13 cellular contexts compared by ENCODE assay signal in the genomic region with DNA sequence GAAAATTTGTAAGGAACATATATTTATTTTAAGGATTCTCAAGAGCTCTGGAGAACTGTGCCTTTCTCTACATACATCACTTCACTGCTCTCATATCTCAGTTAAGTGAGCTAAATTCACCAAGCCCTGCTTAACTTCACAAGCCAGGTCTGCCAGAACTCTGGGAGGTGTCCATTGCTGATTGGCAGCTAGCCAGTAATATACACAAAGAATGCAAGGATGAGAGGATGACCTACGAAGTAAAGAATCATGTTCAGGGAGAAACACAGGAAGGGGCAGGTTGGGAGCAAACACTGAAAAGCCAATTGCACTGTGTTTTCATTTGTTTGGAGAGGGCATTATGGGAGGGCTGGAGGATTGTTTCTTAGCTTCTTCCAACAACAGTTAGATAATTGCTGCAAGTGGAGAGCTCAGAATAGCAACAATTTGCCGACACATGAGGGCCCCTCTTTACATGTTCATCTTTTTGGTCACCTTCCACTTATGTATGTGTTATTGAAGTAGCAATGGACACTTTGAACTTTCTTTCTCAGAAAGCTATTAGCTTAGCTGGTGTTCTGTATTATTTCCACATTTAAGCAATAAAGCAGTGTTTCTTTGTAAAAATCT.
DNase-seq lines count a peak whose midpoint lies in the region; ATAC-seq, FAIRE-seq and TF ChIP-seq lines count a peak whose summit lies in the region.
"Had no signal": no experiment of that assay in that cellular context is flagged by ENCODE, and none has a peak within 500 bp of the region (broad histone marks: within the 10 kb centered on the region; RNA-seq: fewer than 3 reads in every experiment).

No MANE protein-coding gene starts in this region.

- H3K9ac ChIP-seq in HepG2 (ENCODE audit: insufficient read depth, low read depth, low read length), result no peak overlapping the region

- H3F3A ChIP-seq in GM23338 (replicated peaks; ENCODE audit: low read depth), result no peaks in the 10 kb centered on the region

- TF ChIP-seq POLR2A in HepG2 (IDR thresholded peaks at IDR 0.05; ENCODE audit: insufficient read depth in 1 of 2, low read depth in 2 of 2, low read length in 2 of 2), result no peak
- no peak for TF ChIP-seq POLR2A in right lobe of liver (IDR thresholded peaks at IDR 0.05)
- no peak for TF ChIP-seq POLR2A in uterus (IDR thresholded peaks at IDR 0.05)
- TF ChIP-seq POLR2A in thyroid gland (IDR thresholded peaks at IDR 0.05), result no peak

- H3K27me3 ChIP-seq in HepG2 (ENCODE audit: control insufficient read depth in 1 of 2, insufficient read depth in 2 of 2, low read length in 2 of 2) (no peaks in the 10 kb centered on the region; a peak in 1 of 5 replicates), right lobe of liver (no peaks in the 10 kb centered on the region), SJCRH30 (no peaks in the 10 kb centered on the region), cardiac muscle cell (no peaks in the 10 kb centered on the region), uterus (no peaks in the 10 kb centered on the region), thyroid gland (no peaks in the 10 kb centered on the region), GM23338 (ENCODE audit: insufficient read depth) (no peaks in the 10 kb centered on the region)

- no peak overlapping the region for H3K4me3 Mint-ChIP-seq in GM23338
- H3K4me3 Mint-ChIP-seq: activated naive CD8-positive, alpha-beta T cell treated with anti-CD3 and anti-CD28 coated beads for 36 hours had no signal

- TF ChIP-seq CTCF in HepG2 (CRISPR knock-in tag; IDR thresholded peaks at IDR 0.05) (no peak), right lobe of liver (IDR thresholded peaks at IDR 0.05) (no peak), cardiac muscle cell (IDR thresholded peaks at IDR 0.05; ENCODE audit: low read depth, low read length) (no peak), uterus (IDR thresholded peaks at IDR 0.05) (no peak), thyroid gland (IDR thresholded peaks at IDR 0.05) (no peak), GM23338 (conservative IDR thresholded peaks at IDR 0.05; ENCODE audit: low read depth in 2 of 2) (no peak)

- in situ Hi-C loops in HepG2 (cut with HindIII; ENCODE audit: extremely low pct_ligation_motif_present, low pct_unique_long_range_greater_than_20kb), result no loop called here

- H2AFZ ChIP-seq in HepG2 (ENCODE audit: low read length) (no peak overlapping the region), GM23338 (no peak overlapping the region)

- no peak for TF ChIP-seq RAD21 in HepG2 (CRISPR knock-in tag; IDR thresholded peaks at IDR 0.05)

- no peak overlapping the region for H3K4me2 ChIP-seq in HepG2 (ENCODE audit: low read depth, low read length)
- H3K4me2 ChIP-seq in GM23338, result no peak overlapping the region

- H3K9me2 ChIP-seq in GM23338 (ENCODE audit: insufficient read depth), result 0 out of 2 replicates have a peak, but pooled peaks cover 3% of the 10 kb centered on the region

- TF ChIP-seq EP300 in HepG2 (IDR thresholded peaks at IDR 0.05; ENCODE audit: low read depth in 2 of 2, low read length in 2 of 2), result no peak
- TF ChIP-seq EP300 in HepG2 (CRISPR knock-in tag; IDR thresholded peaks at IDR 0.05; ENCODE audit: borderline replicate concordance), result no peak

- H3K27me3 Mint-ChIP-seq in GM23338 (ENCODE audit: insufficient read depth, low read depth, poor library complexity), result peaks cover 2% of the 10 kb centered on the region
- H3K27me3 Mint-ChIP-seq: activated naive CD8-positive, alpha-beta T cell treated with anti-CD3 and anti-CD28 coated beads for 36 hours had no signal

- no peak for FAIRE-seq in HepG2 (lab: Jason Lieb, UNC)

- peak; percentile 20 for DNase-seq in HepG2 (ENCODE audit: low spot score)
- no peak for DNase-seq in right lobe of liver
- peak; percentile 16 to 42 for DNase-seq in SJCRH30
- DNase-seq in cardiac muscle cell (ENCODE audit: low read depth in 1 of 2, low spot score in 1 of 2), result peak; percentile 56 to 84
- DNase-seq in uterus, result no peak
- no peak for DNase-seq in inferior parietal cortex (ENCODE audit: extremely low spot score)
- DNase-seq in thyroid gland, result no peak
- no peak for DNase-seq in GM23338 (ENCODE audit: low spot score)
- DNase-seq: activated naive CD8-positive, alpha-beta T cell treated with anti-CD3 and anti-CD28 coated beads for 36 hours; GF-D8; NCI-H1436 treated with DMSO at 0.1 percent for 48 hours; OCI-M1 had no signal

- CTCF ChIA-PET in HepG2 (lab: Yijun Ruan, JAX; ENCODE audit: low intra/inter-chr PET ratio, low total read pairs), result no interaction called here

- H3K9me3 Mint-ChIP-seq in GM23338, result no peaks in the 10 kb centered on the region; the same call in 2 of the 3 replicates
- H3K9me3 Mint-ChIP-seq: activated naive CD8-positive, alpha-beta T cell treated with anti-CD3 and anti-CD28 coated beads for 36 hours had no signal

- H3K79me2 ChIP-seq in HepG2 (ENCODE audit: insufficient read depth, low read length) (no peaks in the 10 kb centered on the region), GM23338 (replicated peaks; ENCODE audit: insufficient read depth) (no peaks in the 10 kb centered on the region)

- no peaks in the 10 kb centered on the region for H4K20me1 ChIP-seq in HepG2 (ENCODE audit: insufficient read depth, low read length)
- H4K20me1 ChIP-seq in GM23338 (replicated peaks; ENCODE audit: insufficient read depth), result no peaks in the 10 kb centered on the region

- peaks cover 19% of the 10 kb centered on the region for H3K4me1 Mint-ChIP-seq in GM23338

- no peaks in the 10 kb centered on the region for H3K36me3 ChIP-seq in HepG2 (replicated peaks in 1 of 2; ENCODE audit: control insufficient read depth in 1 of 2, insufficient read depth in 2 of 2, low read length in 2 of 2)
- no peaks in the 10 kb centered on the region for H3K36me3 ChIP-seq in right lobe of liver
- no peaks in the 10 kb centered on the region for H3K36me3 ChIP-seq in SJCRH30
- H3K36me3 ChIP-seq in cardiac muscle cell, result no peaks in the 10 kb centered on the region
- no peaks in the 10 kb centered on the region for H3K36me3 ChIP-seq in uterus
- no peaks in the 10 kb centered on the region for H3K36me3 ChIP-seq in thyroid gland
- no peaks in the 10 kb centered on the region for H3K36me3 ChIP-seq in GM23338 (ENCODE audit: insufficient read depth)

- POLR2A ChIA-PET in HepG2 (lab: Yijun Ruan, JAX), result no interaction called here

- H3K4me1 ChIP-seq in HepG2 (ENCODE audit: insufficient read depth, low read length), result peaks cover 9% of the 10 kb centered on the region
- H3K4me1 ChIP-seq in right lobe of liver, result no peaks in the 10 kb centered on the region
- no peaks in the 10 kb centered on the region for H3K4me1 ChIP-seq in SJCRH30
- peaks cover 29% of the 10 kb centered on the region for H3K4me1 ChIP-seq in cardiac muscle cell (ENCODE audit: low read depth)
- H3K4me1 ChIP-seq in uterus, result no peaks in the 10 kb centered on the region
- H3K4me1 ChIP-seq in thyroid gland, result peaks cover 0 to 8% of the 10 kb centered on the region in 2 donors
- peaks cover 12% of the 10 kb centered on the region; the same call in 1 of the 2 replicates for H3K4me1 ChIP-seq in GM23338 (ENCODE audit: insufficient read depth)

- intact Hi-C loops in HepG2 (cut with micrococcal nuclease; ENCODE audit: unreplicated experiment) (no loop called here), right lobe of liver (cut with DNase I) (no loop called here), uterus (cut with DNase I; ENCODE audit: low total_unique reads) (no loop called here), thyroid gland (cut with DNase I) (no loop called here)

- H3K4me3 ChIP-seq in HepG2 (replicated peaks in 1 of 3; ENCODE audit: insufficient read depth in 1 of 3, low read depth in 2 of 3, low read length in 3 of 3), result no peak overlapping the region
- H3K4me3 ChIP-seq in right lobe of liver, result no peak overlapping the region
- H3K4me3 ChIP-seq in SJCRH30, result no peak overlapping the region
- no peak overlapping the region for H3K4me3 ChIP-seq in cardiac muscle cell
- H3K4me3 ChIP-seq in uterus, result no peak overlapping the region
- H3K4me3 ChIP-seq in thyroid gland (replicated peaks in 1 of 3), result no peak overlapping the region
- no peak overlapping the region for H3K4me3 ChIP-seq in GM23338
- H3K4me3 ChIP-seq: skin epidermis had no signal

- BruUV-seq in HepG2 (replicated peaks; lab: Mats Ljungman, UMichigan), result no TSS peak

- WGBS in HepG2 (ENCODE audit: low lambda C conversion rate), result 3% methylated on average over 2 of the region's 2 CpGs
- WGBS in right lobe of liver (ENCODE audit: insufficient coverage, low coverage, low lambda C conversion rate, missing lambda C conversion rate), result 53% methylated on average over 2 of the region's 2 CpGs
- WGBS in thyroid gland, 2 donors, result 28 to 31% methylated on average over 2 of the region's 2 CpGs

- peak; percentile 34; the same call in 1 of the 3 replicates for ATAC-seq in HepG2
- no peak for ATAC-seq in right lobe of liver
- ATAC-seq in GM23338, result no peak

- H3K36me3 Mint-ChIP-seq in GM23338 (ENCODE audit: low read depth), result no peaks in the 10 kb centered on the region; the same call in 2 of the 3 replicates
- H3K36me3 Mint-ChIP-seq: activated naive CD8-positive, alpha-beta T cell treated with anti-CD3 and anti-CD28 coated beads for 36 hours had no signal

- H3K9me3 ChIP-seq in HepG2 (ENCODE audit: low read length) (no peaks in the 10 kb centered on the region), right lobe of liver (no peaks in the 10 kb centered on the region), SJCRH30 (replicated peaks) (no peaks in the 10 kb centered on the region), cardiac muscle cell (ENCODE audit: low read depth) (no peaks in the 10 kb centered on the region), uterus (no peaks in the 10 kb centered on the region), thyroid gland (no peaks in the 10 kb centered on the region)

- no peak overlapping the region for H3K27ac ChIP-seq in HepG2 (ENCODE audit: extremely low read length, insufficient read depth, low read length)
- no peak overlapping the region for H3K27ac ChIP-seq in right lobe of liver
- H3K27ac ChIP-seq in SJCRH30, result no peak overlapping the region
- peak overlapping the region; percentile 92 for H3K27ac ChIP-seq in cardiac muscle cell
- H3K27ac ChIP-seq in uterus, result peak overlapping the region; percentile 2 to 10
- no peak overlapping the region for H3K27ac ChIP-seq in thyroid gland
- H3K27ac ChIP-seq in GM23338 (ENCODE audit: low read depth), result no peak overlapping the region

- no peak overlapping the region for H3K27ac Mint-ChIP-seq in GM23338

TF ChIP-seq in HepG2, 621 proteins besides CTCF, POLR2A, EP300 and RAD21 (continues in another document):
- no peak for TF ChIP-seq ZNF251 (CRISPR knock-in tag; IDR thresholded peaks at IDR 0.05)

TF ChIP-seq in GM23338, 12 proteins besides CTCF, POLR2A, EP300 and RAD21 (continues in another document):
- TF ChIP-seq ZNF331 (CRISPR knock-in tag; IDR thresholded peaks at IDR 0.05; ENCODE audit: low read depth) (no peak), STAT1 (IDR thresholded peaks at IDR 0.05; ENCODE audit: unreplicated experiment) (no peak), JUNB (IDR thresholded peaks at IDR 0.05; ENCODE audit: unreplicated experiment) (no peak), EZH2 (IDR thresholded peaks at IDR 0.05; ENCODE audit: low read depth, unreplicated experiment) (no peak), EZH2phosphoT487 (IDR thresholded peaks at IDR 0.05; ENCODE audit: unreplicated experiment) (no peak), CREB1 (CRISPR knock-in tag; IDR thresholded peaks at IDR 0.05; ENCODE audit: low read depth) (no peak)

Comparison
In these comparisons a context has a peak if more than half of its experiments do, and no peak if none do; other contexts are left out.
1. DNase-seq: peak in HepG2 (single experiment), SJCRH30 (2 of 2) and cardiac muscle cell (2 of 2); none in right lobe of liver (0 of 3), uterus (0 of 2), inferior parietal cortex (single experiment), thyroid gland (0 of 2) and GM23338 (single experiment).
2. H3K27ac ChIP-seq: peak in cardiac muscle cell (single experiment) and uterus (2 of 2); none in HepG2 (single experiment), right lobe of liver (0 of 3), SJCRH30 (single experiment), thyroid gland (0 of 3) and GM23338 (single experiment).